ENCODE assay signal across 10 cellular contexts in genomic region chr2:167550448-167550847, GRCh38.
DNase-seq lines count a peak whose midpoint lies in the region; ATAC-seq and TF ChIP-seq lines count a peak whose summit lies in the region.
"Had no signal": no experiment of that assay in that cellular context is flagged by ENCODE, and none has a peak within 500 bp of the region (broad histone marks: within the 10 kb centered on the region; RNA-seq: fewer than 3 reads in every experiment).

No MANE protein-coding gene starts in this region.

- intact Hi-C loops in lower lobe of right lung (cut with DNase I), result no loop called here

- H3K4me1 ChIP-seq in lower lobe of right lung, result no peaks in the 10 kb centered on the region
- H3K4me1 ChIP-seq: esophagus squamous epithelium had no signal

- peak; percentile 32 for DNase-seq in ELR (ENCODE audit: low read depth)
- DNase-seq in HS-5 (ENCODE audit: low read depth), result peak; percentile 8
- DNase-seq in lower lobe of right lung, result no peak
- DNase-seq in stimulated activated CD4-positive, alpha-beta T cell treated with anti-CD3 and anti-CD28 coated beads, Interleukin-4, amount 100 ng/mL, for 24 hours, result no peak
- no peak for DNase-seq in activated CD4-positive, alpha-beta T cell treated with anti-CD3 and anti-CD28 coated beads, Interleukin-2, amount 50 U/mL, for 1 hour
- DNase-seq: esophagus squamous epithelium; stimulated activated CD4-positive, alpha-beta T cell treated with anti-CD3 and anti-CD28 coated beads, Interleukin-2, amount 100 ng/mL, for 24 hours had no signal

- H3K36me3 ChIP-seq in lower lobe of right lung, result no peaks in the 10 kb centered on the region
- H3K36me3 ChIP-seq: esophagus squamous epithelium had no signal

- H3K9me3 ChIP-seq in lower lobe of right lung, result no peaks in the 10 kb centered on the region
- H3K9me3 ChIP-seq: esophagus squamous epithelium had no signal

- H3K27ac ChIP-seq in VCaP (no peak overlapping the region), lower lobe of right lung (no peak overlapping the region)
- H3K27ac ChIP-seq: esophagus squamous epithelium had no signal

- TF ChIP-seq CTCF in VCaP (conservative IDR thresholded peaks at IDR 0.05) (peak; percentile 55; the same call in 1 of the 2 replicates), lower lobe of right lung (IDR thresholded peaks at IDR 0.05) (peak; percentile 12)

- ATAC-seq in lower lobe of right lung (no peak), HG03045 (IDR thresholded peaks at IDR 0.05; ENCODE audit: unreplicated experiment) (no peak), GM21390 (IDR thresholded peaks at IDR 0.05; ENCODE audit: unreplicated experiment) (no peak)

- no peak overlapping the region for H3K4me3 ChIP-seq in lower lobe of right lung
- H3K4me3 ChIP-seq: esophagus squamous epithelium had no signal

- H3K27me3 ChIP-seq in lower lobe of right lung (ENCODE audit: low read depth), result no peaks in the 10 kb centered on the region
- H3K27me3 ChIP-seq: esophagus squamous epithelium had no signal

Comparison
In these comparisons a context has a peak if more than half of its experiments do, and no peak if none do; other contexts are left out.
1. DNase-seq: peak in ELR (single experiment) and HS-5 (single experiment); none in lower lobe of right lung (single experiment), stimulated activated CD4-positive, alpha-beta T cell treated with anti-CD3 and anti-CD28 coated beads, Interleukin-4, amount 100 ng/mL, for 24 hours (single experiment) and activated CD4-positive, alpha-beta T cell treated with anti-CD3 and anti-CD28 coated beads, Interleukin-2, amount 50 U/mL, for 1 hour (single experiment).